26 cellular contexts compared by ENCODE assay signal in the genomic region with DNA sequence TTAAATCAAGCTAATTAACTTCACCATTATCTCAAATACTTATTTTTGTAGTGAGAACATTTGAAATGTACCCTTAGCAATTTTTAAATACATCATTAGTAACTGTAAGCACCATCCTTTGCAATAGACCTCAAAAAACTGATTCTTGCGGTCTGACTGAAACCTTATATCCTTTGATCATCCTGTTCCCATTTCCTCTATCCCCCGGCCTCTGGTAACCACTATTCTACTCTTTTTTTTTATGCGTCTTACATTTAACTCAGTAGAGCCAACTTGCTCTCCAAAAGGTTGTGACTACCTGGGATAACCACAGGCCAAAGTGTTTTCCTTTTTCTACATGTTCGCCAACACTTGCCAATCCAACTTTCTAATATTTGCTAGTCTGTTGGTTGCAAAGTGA.
"Had no signal": no experiment of that assay in that cellular context is flagged by ENCODE, and none has a peak within 500 bp of the region (broad histone marks: within the 10 kb centered on the region; RNA-seq: fewer than 3 reads in every experiment).

No MANE protein-coding gene starts in this region.

- H3K4me3 ChIP-seq: lower lobe of right lung, pancreas, prostate gland, skin epidermis, tibial nerve, vagina had no signal

- H3K4me1 ChIP-seq: lower lobe of right lung, pancreas, prostate gland, vagina had no signal

- ATAC-seq: left cardiac atrium; left lobe of liver; left ventricle myocardium superior; lower lobe of right lung; naive thymus-derived CD8-positive, alpha-beta T cell; pancreas; right cardiac atrium; sciatic nerve; stimulated activated effector memory CD8-positive, alpha-beta T cell treated with anti-CD3 and anti-CD28 coated beads, Interleukin-12 subunit alpha, Interleukin-12 subunit beta, amount 100 ng/mL, for 72 hours; stimulated activated naive CD8-positive, alpha-beta T cell treated with anti-CD3 and anti-CD28 coated beads, Interleukin-15, amount 100 ng/mL, for 72 hours had no signal

- H3K27ac ChIP-seq: lower lobe of right lung, pancreas, prostate gland, skin epidermis, tibial nerve, vagina had no signal

- DNase-seq: hippocampal formation; kidney glomerular epithelial cell; left cardiac atrium; left ventricle myocardium superior; lower lobe of right lung; mammary epithelial cell; mesenchymal stem cell; naive thymus-derived CD8-positive, alpha-beta T cell; nucleus accumbens; pancreas; posterior cingulate gyrus; retina; right cardiac atrium; stimulated activated CD4-positive, alpha-beta T cell treated with anti-CD3 and anti-CD28 coated beads, Interleukin-12 subunit alpha, Interleukin-12 subunit beta, amount 100 ng/mL, for 4 hours; stimulated activated CD4-positive, alpha-beta T cell treated with anti-CD3 and anti-CD28 coated beads, Interleukin-4, amount 100 ng/mL, for 24 hours; stimulated activated naive CD4-positive, alpha-beta T cell treated with Interleukin-2 at 50 U/mL for 16 hours; stimulated activated naive CD8-positive, alpha-beta T cell treated with anti-CD3 and anti-CD28 coated beads, Interleukin-15, amount 100 ng/mL, for 72 hours; substantia nigra had no signal

- FAIRE-seq: keratinocyte, pancreas had no signal

- H3K36me3 ChIP-seq: lower lobe of right lung, pancreas, prostate gland, tibial nerve, vagina had no signal

- H3K9me3 ChIP-seq: lower lobe of right lung, pancreas, prostate gland, tibial nerve, vagina had no signal

- H3K27me3 ChIP-seq: tibial nerve, vagina had no signal
